Comparison of ENCODE assay signal across 15 cellular contexts in the genomic region with DNA sequence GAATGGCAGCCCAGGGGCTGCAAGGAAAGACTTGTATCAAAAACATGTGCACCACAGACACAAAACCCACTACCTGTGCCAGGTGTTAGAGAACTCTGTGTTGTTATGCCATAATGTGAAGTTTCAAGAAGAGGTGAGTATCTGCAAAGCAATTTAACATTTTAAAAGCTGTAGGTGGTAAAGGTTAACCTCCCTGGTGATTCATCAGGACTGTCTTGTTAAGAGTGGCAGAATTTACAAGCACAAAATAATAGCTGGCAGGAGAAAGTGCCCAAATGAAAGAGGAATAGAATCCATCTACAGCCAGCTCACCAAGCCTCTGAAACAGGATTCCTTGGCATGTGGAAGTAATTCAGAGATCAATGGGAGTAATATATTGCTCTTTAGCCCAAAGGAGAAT.
"Had no signal": no experiment of that assay in that cellular context is flagged by ENCODE, and none has a peak within 500 bp of the region (broad histone marks: within the 10 kb centered on the region; RNA-seq: fewer than 3 reads in every experiment).

No MANE protein-coding gene starts in this region.

- H3K27ac ChIP-seq: gastroesophageal sphincter, heart left ventricle, right atrium auricular region, thyroid gland had no signal

- ATAC-seq: activated CD4-positive, alpha-beta T cell treated with anti-CD3 and anti-CD28 coated beads for 36 hours; activated naive CD4-positive, alpha-beta T cell treated with anti-CD3 and anti-CD28 coated beads, Interleukin-2, amount 50 U/mL, for 72 hours; gastroesophageal sphincter; heart left ventricle; left ventricle myocardium superior; WTC11 had no signal

- H3K27me3 ChIP-seq: gastroesophageal sphincter, heart left ventricle, right atrium auricular region, thyroid gland had no signal

- H3K4me1 ChIP-seq: gastroesophageal sphincter, heart left ventricle, right atrium auricular region, thyroid gland had no signal

- H3K36me3 ChIP-seq: gastroesophageal sphincter, heart left ventricle, right atrium auricular region, thyroid gland had no signal

- DNase-seq: activated CD4-positive, alpha-beta memory T cell treated with anti-CD3 and anti-CD28 coated beads for 36 hours; activated CD4-positive, alpha-beta T cell treated with anti-CD3 and anti-CD28 coated beads for 36 hours; activated gamma-delta T cell treated with Interleukin-2 at 50 U/mL for 16 hours; activated T-cell treated with anti-CD3 and anti-CD28 coated beads for 4 hours; central memory CD4-positive, alpha-beta T cell; heart left ventricle; kidney; left ventricle myocardium superior; stimulated activated CD4-positive, alpha-beta T cell treated with anti-CD3 and anti-CD28 coated beads, Interleukin-2, amount 100 ng/mL, for 24 hours; stimulated activated naive CD4-positive, alpha-beta T cell treated with Interleukin-2 at 50 U/mL for 16 hours; thyroid gland had no signal

- H3K4me3 ChIP-seq: gastroesophageal sphincter, heart left ventricle, right atrium auricular region, thyroid gland had no signal

- H3K9me3 ChIP-seq: gastroesophageal sphincter, heart left ventricle, right atrium auricular region, thyroid gland had no signal
